ENCODE assay signal across 27 cellular contexts in the genomic region with DNA sequence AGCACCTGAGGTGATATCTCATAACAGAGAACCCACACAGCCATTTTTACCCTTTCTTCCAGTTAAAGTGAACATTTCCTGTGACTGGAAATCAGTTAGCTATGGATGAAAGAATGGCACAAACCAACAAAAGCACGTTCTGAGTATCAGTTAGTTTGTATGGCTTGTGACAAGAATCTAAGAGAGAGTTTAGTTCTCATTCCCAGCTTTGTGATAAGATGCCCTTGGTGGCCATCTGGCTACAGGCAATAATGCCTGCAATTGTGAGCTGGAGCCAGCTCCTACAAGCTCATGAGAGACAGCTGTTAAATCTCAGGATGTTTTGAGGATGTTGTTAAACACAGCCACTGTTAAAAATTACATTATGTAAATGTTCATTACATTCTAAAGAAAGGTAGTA.
"Had no signal": no experiment of that assay in that cellular context is flagged by ENCODE, and none has a peak within 500 bp of the region (broad histone marks: within the 10 kb centered on the region; RNA-seq: fewer than 3 reads in every experiment).

No MANE protein-coding gene starts in this region.

- H3K4me3 Mint-ChIP-seq: activated B cell treated with CpG ODN at 0.5 μM for 24 hours; activated CD4-positive, alpha-beta T cell treated with anti-CD3 and anti-CD28 coated beads for 36 hours; activated naive CD8-positive, alpha-beta T cell; activated T-cell treated with anti-CD3 and anti-CD28 coated beads, Interleukin-2, amount 50 U/mL, for 24 hours; activated T-helper 17 cell treated with anti-CD3 and anti-CD28 coated beads, Interleukin-2, amount 50 U/mL, for 72 hours; dendritic cell treated with granulocyte-macrophage colony-stimulating factor and Interleukin-4, amounts not matched to agents 40 ng/mL and 50 ng/mL, for 4 days; naive thymus-derived CD4-positive, alpha-beta T cell; neural crest cell; stimulated activated naive B cell treated with anti-CD40 and anti-IgM and Interleukin-4, amounts not matched to agents 10 μg/mL and 1 μg/mL and 100 μg/mL, for 72 hours had no signal

- H3K4me1 ChIP-seq: ascending aorta, left lung, transverse colon, uterus had no signal

- H3K27me3 ChIP-seq: adrenal gland, ascending aorta, brain microvascular endothelial cell, foreskin keratinocyte, left lung, sigmoid colon, transverse colon, uterus had no signal

- H3K36me3 Mint-ChIP-seq: activated naive CD8-positive, alpha-beta T cell; naive thymus-derived CD4-positive, alpha-beta T cell; stimulated activated naive B cell treated with anti-CD40 and anti-IgM and Interleukin-4, amounts not matched to agents 10 μg/mL and 1 μg/mL and 100 μg/mL, for 72 hours had no signal

- H3K9me3 Mint-ChIP-seq: activated B cell treated with CpG ODN at 0.5 μM for 24 hours; activated T-cell treated with anti-CD3 and anti-CD28 coated beads, Interleukin-2, amount 50 U/mL, for 24 hours; activated T-helper 17 cell treated with anti-CD3 and anti-CD28 coated beads, Interleukin-2, amount 50 U/mL, for 72 hours; dendritic cell treated with granulocyte-macrophage colony-stimulating factor and Interleukin-4, amounts not matched to agents 40 ng/mL and 50 ng/mL, for 4 days; stimulated activated naive B cell treated with anti-CD40 and anti-IgM and Interleukin-4, amounts not matched to agents 10 μg/mL and 1 μg/mL and 100 μg/mL, for 72 hours had no signal

- H3K27ac Mint-ChIP-seq: activated B cell treated with CpG ODN at 0.5 μM for 24 hours; activated CD4-positive, alpha-beta T cell treated with anti-CD3 and anti-CD28 coated beads for 36 hours; activated naive CD8-positive, alpha-beta T cell; activated T-cell treated with anti-CD3 and anti-CD28 coated beads, Interleukin-2, amount 50 U/mL, for 24 hours; activated T-helper 17 cell treated with anti-CD3 and anti-CD28 coated beads, Interleukin-2, amount 50 U/mL, for 72 hours; dendritic cell treated with granulocyte-macrophage colony-stimulating factor and Interleukin-4, amounts not matched to agents 40 ng/mL and 50 ng/mL, for 4 days; naive thymus-derived CD4-positive, alpha-beta T cell; stimulated activated naive B cell treated with anti-CD40 and anti-IgM and Interleukin-4, amounts not matched to agents 10 μg/mL and 1 μg/mL and 100 μg/mL, for 72 hours had no signal

- H3K4me1 Mint-ChIP-seq: activated B cell treated with CpG ODN at 0.5 μM for 24 hours; activated CD4-positive, alpha-beta T cell treated with anti-CD3 and anti-CD28 coated beads for 36 hours; activated T-helper 17 cell treated with anti-CD3 and anti-CD28 coated beads, Interleukin-2, amount 50 U/mL, for 72 hours; naive thymus-derived CD4-positive, alpha-beta T cell; stimulated activated naive B cell treated with anti-CD40 and anti-IgM and Interleukin-4, amounts not matched to agents 10 μg/mL and 1 μg/mL and 100 μg/mL, for 72 hours had no signal

- H3K9me3 ChIP-seq: adrenal gland, ascending aorta, left lung, sigmoid colon, transverse colon, uterus had no signal

- ATAC-seq: activated CD4-positive, alpha-beta T cell treated with anti-CD3 and anti-CD28 coated beads for 36 hours; activated T-helper 17 cell treated with anti-CD3 and anti-CD28 coated beads, Interleukin-2, amount 50 U/mL, for 72 hours; foreskin keratinocyte; left lung; naive thymus-derived CD4-positive, alpha-beta T cell; stimulated activated naive B cell treated with anti-CD40 and anti-IgM and Interleukin-4, amounts not matched to agents 10 μg/mL and 1 μg/mL and 100 μg/mL, for 72 hours had no signal

- H3K27me3 Mint-ChIP-seq: activated B cell treated with CpG ODN at 0.5 μM for 24 hours; dendritic cell treated with granulocyte-macrophage colony-stimulating factor and Interleukin-4, amounts not matched to agents 40 ng/mL and 50 ng/mL, for 4 days had no signal

- H3K27ac ChIP-seq: adrenal gland, ascending aorta, brain microvascular endothelial cell, left lung, sigmoid colon, transverse colon, uterus had no signal

- DNase-seq: activated B cell treated with CpG ODN at 0.5 μM for 24 hours; activated CD4-positive, alpha-beta T cell treated with anti-CD3 and anti-CD28 coated beads for 36 hours; activated CD4-positive, alpha-beta T cell treated with anti-CD3 and anti-CD28 coated beads, Interleukin-2, amount 50 U/mL, for 4 hours; activated CD8-positive, alpha-beta memory T cell treated with anti-CD3 and anti-CD28 coated beads for 24 hours; activated CD8-positive, alpha-beta memory T cell treated with anti-CD3 and anti-CD28 coated beads, Interleukin-2, amount 50 U/mL, for 4 hours; activated naive CD4-positive, alpha-beta T cell; activated T-cell treated with anti-CD3 and anti-CD28 coated beads, Interleukin-2, amount 50 U/mL, for 24 hours; adrenal gland; brain microvascular endothelial cell; caudate nucleus; effector CD4-positive, alpha-beta T cell; foreskin keratinocyte; left lung; naive thymus-derived CD4-positive, alpha-beta T cell; retina; sigmoid colon; stimulated activated CD4-positive, alpha-beta T cell treated with anti-CD3 and anti-CD28 coated beads, Interleukin-15, amount 100 ng/mL, for 24 hours; stimulated activated naive B cell treated with anti-CD40 and anti-IgM and Interleukin-4, amounts not matched to agents 10 μg/mL and 1 μg/mL and 100 μg/mL, for 72 hours; transverse colon; uterus had no signal

- H3K4me3 ChIP-seq: adrenal gland, ascending aorta, left lung, lung, sigmoid colon, smooth muscle cell, transverse colon, uterus had no signal

- H3K36me3 ChIP-seq: adrenal gland, ascending aorta, brain microvascular endothelial cell, left lung, sigmoid colon, transverse colon, uterus had no signal
